Comparison of ENCODE assay signal across 23 cellular contexts in genomic region chr1:223662943-223663342, GRCh38. TPM values are rescaled to one million over a fixed set of nuclear protein-coding genes. Genes with fewer than 3 reads are reported as not detected.
DNase-seq lines count a peak whose midpoint lies in the region; ATAC-seq, FAIRE-seq and TF ChIP-seq lines count a peak whose summit lies in the region.
"Had no signal": no experiment of that assay in that cellular context is flagged by ENCODE, and none has a peak within 500 bp of the region (broad histone marks: within the 10 kb centered on the region; RNA-seq: fewer than 3 reads in every experiment).

No MANE protein-coding gene starts in this region.

- no peaks in the 10 kb centered on the region for H3K36me3 Mint-ChIP-seq in stimulated activated naive B cell treated with anti-CD40 and anti-IgM and Interleukin-4, amounts not matched to agents 10 μg/mL and 1 μg/mL and 100 μg/mL, for 72 hours
- no peaks in the 10 kb centered on the region for H3K36me3 Mint-ChIP-seq in activated naive CD8-positive, alpha-beta T cell treated with anti-CD3 and anti-CD28 coated beads, Interleukin-2, amount 50 U/mL, for 24 hours (ENCODE audit: low read depth)
- H3K36me3 Mint-ChIP-seq: activated naive CD4-positive, alpha-beta T cell treated with anti-CD3 and anti-CD28 coated beads, Interleukin-2, amount 50 U/mL, for 72 hours; WTC11 had no signal

- peak; percentile 46 to 70 for ATAC-seq in stimulated activated naive B cell treated with anti-CD40 and anti-IgM and Interleukin-4, amounts not matched to agents 10 μg/mL and 1 μg/mL and 100 μg/mL, for 72 hours (replicated peaks)
- no peak for ATAC-seq in activated naive CD8-positive, alpha-beta T cell treated with anti-CD3 and anti-CD28 coated beads, Interleukin-2, amount 50 U/mL, for 24 hours
- ATAC-seq: activated naive CD4-positive, alpha-beta T cell treated with anti-CD3 and anti-CD28 coated beads, Interleukin-2, amount 50 U/mL, for 72 hours; activated T-helper 17 cell treated with anti-CD3 and anti-CD28 coated beads, Interleukin-2, amount 50 U/mL, for 72 hours; gastroesophageal sphincter; WTC11 had no signal

- no peak overlapping the region for H3K4me3 Mint-ChIP-seq in stimulated activated naive B cell treated with anti-CD40 and anti-IgM and Interleukin-4, amounts not matched to agents 10 μg/mL and 1 μg/mL and 100 μg/mL, for 72 hours
- H3K4me3 Mint-ChIP-seq in activated naive CD8-positive, alpha-beta T cell treated with anti-CD3 and anti-CD28 coated beads, Interleukin-2, amount 50 U/mL, for 24 hours: no peak overlapping the region
- H3K4me3 Mint-ChIP-seq: activated T-helper 17 cell treated with anti-CD3 and anti-CD28 coated beads, Interleukin-2, amount 50 U/mL, for 72 hours; WTC11 had no signal

- DNase-seq in HT-29 (ENCODE audit: low spot score): peak; percentile 62
- peak; percentile 80 for DNase-seq in NOMO-1 treated with DMSO at 0.1 percent for 48 hours (lab: John Stamatoyannopoulos, UW; ENCODE audit: unreplicated experiment)
- peak; percentile 41 for DNase-seq in kidney tubule cell (ENCODE audit: low spot score)
- no peak for DNase-seq in stimulated activated naive B cell treated with anti-CD40 and anti-IgM and Interleukin-4, amounts not matched to agents 10 μg/mL and 1 μg/mL and 100 μg/mL, for 72 hours
- no peak for DNase-seq in activated naive CD8-positive, alpha-beta T cell treated with anti-CD3 and anti-CD28 coated beads, Interleukin-2, amount 50 U/mL, for 24 hours
- DNase-seq in H54 (ENCODE audit: insufficient read length, low spot score): no peak
- no peak for DNase-seq in RKO (ENCODE audit: low spot score)
- DNase-seq: central memory CD4-positive, alpha-beta T cell; mammary epithelial cell; NCI-H1417 treated with DMSO at 0.1 percent for 48 hours; NCI-H524; nucleus accumbens; substantia nigra; T-helper 9 cell; uterus had no signal

- TF ChIP-seq POLR2A in H54 (IDR thresholded peaks at IDR 0.05; ENCODE audit: low read depth, low read length): no peak

- H3K9me3 Mint-ChIP-seq in stimulated activated naive B cell treated with anti-CD40 and anti-IgM and Interleukin-4, amounts not matched to agents 10 μg/mL and 1 μg/mL and 100 μg/mL, for 72 hours: no peaks in the 10 kb centered on the region
- H3K9me3 Mint-ChIP-seq in activated naive CD8-positive, alpha-beta T cell treated with anti-CD3 and anti-CD28 coated beads, Interleukin-2, amount 50 U/mL, for 24 hours: no peaks in the 10 kb centered on the region
- H3K9me3 Mint-ChIP-seq: activated naive CD4-positive, alpha-beta T cell treated with anti-CD3 and anti-CD28 coated beads, Interleukin-2, amount 50 U/mL, for 72 hours; activated T-helper 17 cell treated with anti-CD3 and anti-CD28 coated beads, Interleukin-2, amount 50 U/mL, for 72 hours had no signal

- peaks cover 3 to 5% of the 10 kb centered on the region in 2 donors for H3K4me1 Mint-ChIP-seq in stimulated activated naive B cell treated with anti-CD40 and anti-IgM and Interleukin-4, amounts not matched to agents 10 μg/mL and 1 μg/mL and 100 μg/mL, for 72 hours
- no peaks in the 10 kb centered on the region for H3K4me1 Mint-ChIP-seq in activated naive CD8-positive, alpha-beta T cell treated with anti-CD3 and anti-CD28 coated beads, Interleukin-2, amount 50 U/mL, for 24 hours
- H3K4me1 Mint-ChIP-seq: activated T-helper 17 cell treated with anti-CD3 and anti-CD28 coated beads, Interleukin-2, amount 50 U/mL, for 72 hours had no signal

- FAIRE-seq in H54 (lab: Jason Lieb, UNC): no peak
- FAIRE-seq: islet of Langerhans had no signal

- peaks cover 18 to 24% of the 10 kb centered on the region in 2 donors for H3K27me3 Mint-ChIP-seq in stimulated activated naive B cell treated with anti-CD40 and anti-IgM and Interleukin-4, amounts not matched to agents 10 μg/mL and 1 μg/mL and 100 μg/mL, for 72 hours
- peaks cover 11% of the 10 kb centered on the region for H3K27me3 Mint-ChIP-seq in activated naive CD8-positive, alpha-beta T cell treated with anti-CD3 and anti-CD28 coated beads, Interleukin-2, amount 50 U/mL, for 24 hours

- H3K27ac Mint-ChIP-seq in stimulated activated naive B cell treated with anti-CD40 and anti-IgM and Interleukin-4, amounts not matched to agents 10 μg/mL and 1 μg/mL and 100 μg/mL, for 72 hours: no peak overlapping the region
- H3K27ac Mint-ChIP-seq in activated naive CD8-positive, alpha-beta T cell treated with anti-CD3 and anti-CD28 coated beads, Interleukin-2, amount 50 U/mL, for 24 hours: no peak overlapping the region
- H3K27ac Mint-ChIP-seq: activated naive CD4-positive, alpha-beta T cell treated with anti-CD3 and anti-CD28 coated beads, Interleukin-2, amount 50 U/mL, for 72 hours; activated T-helper 17 cell treated with anti-CD3 and anti-CD28 coated beads, Interleukin-2, amount 50 U/mL, for 72 hours; WTC11 had no signal

RNA-seq across cellular contexts. Expression of gene CAPN8, which starts 2.6 kb away (rescaled TPM):
- total RNA-seq in HT-29 (2014; rRNA removed; shearing (Covaris generic)): 50.6 and 71.9 TPM in 2 replicates
- total RNA-seq: activated naive CD4-positive, alpha-beta T cell treated with anti-CD3 and anti-CD28 coated beads, Interleukin-2, amount 50 U/mL, for 72 hours; activated T-helper 17 cell treated with anti-CD3 and anti-CD28 coated beads, Interleukin-2, amount 50 U/mL, for 72 hours; ascending aorta; dermis microvascular lymphatic vessel endothelial cell; pulmonary artery endothelial cell had no signal

RNA-seq across cellular contexts. Expression of gene CAPN2, which starts 49.4 kb away (rescaled TPM):
- 101 and 121 TPM in 2 replicates for total RNA-seq in HT-29 (2014; rRNA removed; shearing (Covaris generic))

Comparison
In these comparisons a context has a peak if more than half of its experiments do, and no peak if none do; other contexts are left out.
1. DNase-seq: peak in HT-29 (single experiment), NOMO-1 treated with DMSO at 0.1 percent for 48 hours (single experiment) and kidney tubule cell (single experiment); none in stimulated activated naive B cell treated with anti-CD40 and anti-IgM and Interleukin-4, amounts not matched to agents 10 μg/mL and 1 μg/mL and 100 μg/mL, for 72 hours (single experiment), activated naive CD8-positive, alpha-beta T cell treated with anti-CD3 and anti-CD28 coated beads, Interleukin-2, amount 50 U/mL, for 24 hours (single experiment), H54 (single experiment) and RKO (single experiment).